ENCODE assay signal across 19 cellular contexts in genomic region chr13:112626761-112627160, GRCh38. TPM values are rescaled to one million over a fixed set of nuclear protein-coding genes. Genes with fewer than 3 reads are reported as not detected.
A peak's percentile ranks its signal among the peaks of the same experiment; 100 is the strongest.
DNase-seq lines count a peak whose midpoint lies in the region; ATAC-seq and TF ChIP-seq lines count a peak whose summit lies in the region.
"Had no signal": no experiment of that assay in that cellular context is flagged by ENCODE, and none has a peak within 500 bp of the region (broad histone marks: within the 10 kb centered on the region; RNA-seq: fewer than 3 reads in every experiment).

No MANE protein-coding gene starts in this region.

- no peak for TF ChIP-seq CTCF in right atrium auricular region (IDR thresholded peaks at IDR 0.05)
- no peak for TF ChIP-seq CTCF in spleen (IDR thresholded peaks at IDR 0.05 in 8 of 11, conservative IDR thresholded peaks at IDR 0.05 in 3 of 11)
- TF ChIP-seq CTCF in dorsolateral prefrontal cortex (IDR thresholded peaks at IDR 0.05 in 54 of 56, conservative IDR thresholded peaks at IDR 0.05 in 2 of 56; ENCODE audit: low read depth in 1 of 56, partially characterized antibody in 56 of 56): no peak

- no peaks in the 10 kb centered on the region for H3K9me3 ChIP-seq in right atrium auricular region
- no peaks in the 10 kb centered on the region for H3K9me3 ChIP-seq in spleen

- no peak for TF ChIP-seq POLR2A in spleen (IDR thresholded peaks at IDR 0.05)

- ATAC-seq in GM18858 (IDR thresholded peaks at IDR 0.05; ENCODE audit: unreplicated experiment): no peak

- H3K4me3 ChIP-seq in right atrium auricular region (no peak overlapping the region), spleen (no peak overlapping the region), dorsolateral prefrontal cortex (no peak overlapping the region)
- H3K4me3 ChIP-seq: GM12878 had no signal

- intact Hi-C loops in cardiac septum (cut with DNase I): no loop called here
- intact Hi-C loops in spleen (cut with DNase I; ENCODE audit: low total_unique reads): no loop called here
- intact Hi-C loops in dorsolateral prefrontal cortex (cut with DNase I): no loop called here

- no peaks in the 10 kb centered on the region for H3K36me3 ChIP-seq in right atrium auricular region
- no peaks in the 10 kb centered on the region for H3K36me3 ChIP-seq in spleen

- H3K27me3 ChIP-seq in right atrium auricular region (no peaks in the 10 kb centered on the region), spleen (replicated peaks in 1 of 7) (peaks cover 0 to 31% (median 0%) of the 10 kb centered on the region in 7 donors), dorsolateral prefrontal cortex (peaks cover 0 to 13% (median 0%) of the 10 kb centered on the region in 45 donors)

- DNase-seq in cardiac septum (ENCODE audit: low spot score): peak; percentile 31
- DNase-seq in right atrium auricular region (ENCODE audit: low spot score): no peak
- DNase-seq in mesenteric fat pad (ENCODE audit: low spot score): peak; percentile 76
- peak; percentile 46 for DNase-seq in spleen
- DNase-seq in dorsolateral prefrontal cortex: no peak
- no peak for DNase-seq in DMS79 (lab: John Stamatoyannopoulos, UW)
- DNase-seq: C1 segment of cervical spinal cord; Calu3; CD4-positive, alpha-beta memory T cell; COR-L47; DMS153; EL; GDM1; GOT3; H7; HCEC 1CT had no signal

- no peaks in the 10 kb centered on the region for H3K4me1 ChIP-seq in right atrium auricular region
- H3K4me1 ChIP-seq in spleen: no peaks in the 10 kb centered on the region

- WGBS in spleen, 5 donors: 86 to 92% (median 90%) methylated on average over 8 to 10 of the region's 10 CpGs

- H3K27ac ChIP-seq in right atrium auricular region (no peak overlapping the region), spleen (no peak overlapping the region), dorsolateral prefrontal cortex (no peak overlapping the region)
- H3K27ac ChIP-seq: 22Rv1 had no signal

RNA-seq across cellular contexts. Expression of gene TUBGCP3, which starts 38.8 kb away (rescaled TPM):
- total RNA-seq in cardiac septum: 20.7 TPM
- total RNA-seq in right atrium auricular region: 10 to 100 TPM in 1 of 2 donors, 1 to 10 TPM in 1; 9.8 to 14.7 TPM
- 27.3 TPM for total RNA-seq in mesenteric fat pad
- total RNA-seq in spleen: 10 to 100 TPM; 35.3 to 69.8 (median 55.1) TPM
- 10 to 100 TPM in 2 of 3 donors, 1 to 10 TPM in 1; 9.1 to 14.9 (median 11.3) TPM for polyA plus RNA-seq in spleen
- 10 to 100 TPM; 29.5 to 60.5 (median 44.0) TPM for total RNA-seq in dorsolateral prefrontal cortex

Comparison
In these comparisons a context has a peak if more than half of its experiments do, and no peak if none do; other contexts are left out.
1. DNase-seq: peak in cardiac septum (single experiment), mesenteric fat pad (single experiment) and spleen (single experiment); none in right atrium auricular region (single experiment), dorsolateral prefrontal cortex (0 of 10) and DMS79 (single experiment).